In the genomic region with DNA sequence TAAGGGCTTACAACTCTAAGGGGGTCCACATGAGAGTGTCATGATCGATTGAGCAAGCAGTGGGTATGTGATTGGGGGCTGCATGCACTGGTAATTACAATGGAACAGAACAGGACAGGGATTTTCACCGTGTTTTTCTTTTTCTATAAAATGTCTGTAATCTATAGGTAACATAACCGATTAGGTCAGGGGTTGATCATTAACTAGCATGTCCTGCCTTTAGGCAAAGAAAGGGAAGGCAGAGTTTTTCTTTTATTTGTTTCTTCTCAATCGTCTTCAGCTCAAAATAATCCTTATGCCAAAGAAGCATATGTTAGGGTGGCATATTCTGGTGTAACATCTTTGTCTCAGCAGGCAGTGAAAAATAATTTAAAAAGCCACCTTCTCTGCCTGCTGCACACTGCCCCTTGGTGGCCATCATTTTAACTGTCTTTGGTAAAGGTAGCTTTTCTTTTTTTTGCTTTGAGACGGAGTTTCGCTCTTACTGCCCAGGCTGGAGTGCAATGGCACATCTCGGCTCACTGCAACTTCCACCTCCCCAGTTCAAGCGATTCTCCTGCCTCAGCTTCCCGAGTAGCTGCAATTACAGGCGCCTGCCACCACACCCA, we compare ENCODE assay signal across 8 cellular contexts. TPM values are rescaled to one million over a fixed set of nuclear protein-coding genes. Genes with fewer than 3 reads are reported as not detected.
DNase-seq lines count a peak whose midpoint lies in the region; ATAC-seq, FAIRE-seq and TF ChIP-seq lines count a peak whose summit lies in the region.

No MANE protein-coding gene starts in this region.

- peak; percentile 44 for TF ChIP-seq CTCF in neural progenitor cell (IDR thresholded peaks at IDR 0.05)

- H3K9ac ChIP-seq in neural progenitor cell, result no peak overlapping the region

- CTCF ChIA-PET in CD8-positive, alpha-beta memory T cell (lab: Charles Lee), result interaction anchor here (0.7 to 5.0 kb wide), 22 partner anchors 8 to 554 kb away, joined by 3 to 46 read pairs (median 4); a partner anchor contains a TSS

- peak; percentile 51 for FAIRE-seq in endometrium (lab: Jason Lieb, UNC)

- POLR2A ChIA-PET in CD8-positive, alpha-beta memory T cell (lab: Charles Lee), result interaction anchor here (0.7 to 1.7 kb wide), 3 partner anchors 30 to 39 kb away, joined by 3 to 4 read pairs (median 4); a partner anchor contains a TSS

- no peak overlapping the region for H3K4me2 ChIP-seq in neural progenitor cell

- peaks cover 10% of the 10 kb centered on the region for H3K4me1 ChIP-seq in CD8-positive, alpha-beta memory T cell (ENCODE audit: insufficient read depth, low read length)
- H3K4me1 ChIP-seq in neural progenitor cell, result peaks cover 7% of the 10 kb centered on the region

- no peak overlapping the region for H2AFZ ChIP-seq in neural progenitor cell (replicated peaks)

- H4K20me1 ChIP-seq in neural progenitor cell (ENCODE audit: low read depth), result no peaks in the 10 kb centered on the region

- H3K27ac Mint-ChIP-seq in CD8-positive, alpha-beta memory T cell, result peak overlapping the region in 1 of 8 donors; percentile 62
- no peak overlapping the region for H3K27ac Mint-ChIP-seq in neural progenitor cell

- no peaks in the 10 kb centered on the region for H3K27me3 Mint-ChIP-seq in CD8-positive, alpha-beta memory T cell
- H3K27me3 Mint-ChIP-seq in neural progenitor cell (ENCODE audit: insufficient read depth, low read depth), result peaks cover 2% of the 10 kb centered on the region

- H3K36me3 ChIP-seq in CD8-positive, alpha-beta memory T cell (ENCODE audit: insufficient read depth, low read length), result no peaks in the 10 kb centered on the region
- H3K36me3 ChIP-seq in neural progenitor cell, result no peaks in the 10 kb centered on the region

- H3F3A ChIP-seq in neural progenitor cell (ENCODE audit: low read depth), result peaks cover 7% of the 10 kb centered on the region

- no peaks in the 10 kb centered on the region for H3K9me3 Mint-ChIP-seq in CD8-positive, alpha-beta memory T cell
- peaks cover 43% of the 10 kb centered on the region for H3K9me3 Mint-ChIP-seq in neural progenitor cell

- peak in 3 of 5 donors; percentile 7 to 59 (median 54) for DNase-seq in CD8-positive, alpha-beta memory T cell
- DNase-seq in HT1080 (ENCODE audit: low read depth) (peak; percentile 24), neural progenitor cell (ENCODE audit: low spot score) (peak; percentile 9), GOT3 (lab: John Stamatoyannopoulos, UW) (no peak)

- H3K4me1 Mint-ChIP-seq in CD8-positive, alpha-beta memory T cell, result peaks cover 7 to 17% (median 12%) of the 10 kb centered on the region in 3 donors
- no peaks in the 10 kb centered on the region for H3K4me1 Mint-ChIP-seq in neural progenitor cell

- ATAC-seq in GM19043 (IDR thresholded peaks at IDR 0.05; ENCODE audit: low read depth, unreplicated experiment), result peak; percentile 65
- ATAC-seq in activated CD4-positive, CD25-positive, alpha-beta regulatory T cell treated with anti-CD3 and anti-CD28 coated beads, Interleukin-2, amount 50 U/mL, for 24 hours, result peak; percentile 64 to 67
- ATAC-seq in HG02571 (IDR thresholded peaks at IDR 0.05; ENCODE audit: unreplicated experiment), result no peak

- no peaks in the 10 kb centered on the region for H3K9me3 ChIP-seq in CD8-positive, alpha-beta memory T cell (ENCODE audit: low read length)
- H3K9me3 ChIP-seq in neural progenitor cell (ENCODE audit: low read depth), result no peaks in the 10 kb centered on the region

- H3K27ac ChIP-seq in CD8-positive, alpha-beta memory T cell (ENCODE audit: low read depth, low read length), result no peak overlapping the region
- H3K27ac ChIP-seq in neural progenitor cell, result no peak overlapping the region

- no peak overlapping the region for H3K4me3 Mint-ChIP-seq in CD8-positive, alpha-beta memory T cell
- H3K4me3 Mint-ChIP-seq in neural progenitor cell, result no peak overlapping the region

- H3K27me3 ChIP-seq in CD8-positive, alpha-beta memory T cell (ENCODE audit: insufficient read depth, low read length, poor library complexity, severe bottlenecking), result no peaks in the 10 kb centered on the region
- H3K27me3 ChIP-seq in neural progenitor cell, result no peaks in the 10 kb centered on the region

- peaks cover 0 to 10% (median 4%) of the 10 kb centered on the region in 3 donors for H3K36me3 Mint-ChIP-seq in CD8-positive, alpha-beta memory T cell
- peaks cover 43% of the 10 kb centered on the region for H3K36me3 Mint-ChIP-seq in neural progenitor cell

- H3K4me3 ChIP-seq in CD8-positive, alpha-beta memory T cell (ENCODE audit: low read length), result no peak overlapping the region
- no peak overlapping the region for H3K4me3 ChIP-seq in neural progenitor cell

- H3K79me2 ChIP-seq in neural progenitor cell (ENCODE audit: low read depth), result peaks cover 35% of the 10 kb centered on the region

RNA-seq across cellular contexts. Expression of a gene that starts 9.7 kb away (rescaled TPM):
- total RNA-seq in CD8-positive, alpha-beta memory T cell, result 10 to 100 TPM; 26.4 to 29.5 TPM
- 6.8 TPM for polyA plus RNA-seq in CD8-positive, alpha-beta memory T cell
- total RNA-seq in HT1080 (2014; rRNA removed; shearing (Covaris generic)), result 20.3 and 21.4 TPM in 2 replicates
- polyA plus RNA-seq in HT1080 (2015; cell fraction: cytosol; rRNA removed), result 13.3 and 13.8 TPM in 2 replicates
- 35.3 and 42.7 TPM in 2 replicates for polyA plus RNA-seq in HT1080 (2015; cell fraction: nucleus; rRNA removed)
- total RNA-seq in neural progenitor cell (ENCODE audit: low replicate concordance), result 49.3 and 78.0 TPM in 2 replicates

RNA-seq across cellular contexts. Expression of a gene that starts 33.2 kb away (rescaled TPM):
- 10 to 100 TPM; 22.3 to 27.6 TPM for total RNA-seq in CD8-positive, alpha-beta memory T cell
- polyA plus RNA-seq in CD8-positive, alpha-beta memory T cell, result 232 TPM
- 22.0 and 25.0 TPM in 2 replicates for total RNA-seq in HT1080 (2014; rRNA removed; shearing (Covaris generic))
- polyA plus RNA-seq in HT1080 (2015; cell fraction: cytosol; rRNA removed), result 26.5 and 27.3 TPM in 2 replicates
- polyA plus RNA-seq in HT1080 (2015; cell fraction: nucleus; rRNA removed), result 23.1 and 29.3 TPM in 2 replicates
- total RNA-seq in neural progenitor cell (ENCODE audit: low replicate concordance), result 28.9 and 37.2 TPM in 2 replicates
